17 cellular contexts compared by ENCODE assay signal in genomic region chr7:123075838-123076462, GRCh38.
DNase-seq lines count a peak whose midpoint lies in the region; ATAC-seq and TF ChIP-seq lines count a peak whose summit lies in the region.
"Had no signal": no experiment of that assay in that cellular context is flagged by ENCODE, and none has a peak within 500 bp of the region (broad histone marks: within the 10 kb centered on the region; RNA-seq: fewer than 3 reads in every experiment).

No MANE protein-coding gene starts in this region.

- H2AFZ ChIP-seq in smooth muscle cell (ENCODE audit: low read depth): peak overlapping the region; percentile 77

- no peak overlapping the region for H3K9ac ChIP-seq in smooth muscle cell (ENCODE audit: low read depth)

- TF ChIP-seq CTCF in smooth muscle cell (IDR thresholded peaks at IDR 0.05; ENCODE audit: borderline replicate concordance, insufficient read depth, poor library complexity, severe bottlenecking) (no peak), body of pancreas (IDR thresholded peaks at IDR 0.05) (no peak)

- H3K9me3 ChIP-seq in smooth muscle cell (replicated peaks; ENCODE audit: low read depth): no peaks in the 10 kb centered on the region
- H3K9me3 ChIP-seq in body of pancreas: no peaks in the 10 kb centered on the region
- H3K9me3 ChIP-seq: Caco-2 had no signal

- WGBS in smooth muscle cell (ENCODE audit: low lambda C conversion rate): 6% methylated on average over 4 of the region's 4 CpGs
- WGBS in body of pancreas, 2 donors: 12 to 18% methylated on average over 4 of the region's 4 CpGs

- H3K79me2 ChIP-seq in smooth muscle cell (ENCODE audit: low read depth): no peaks in the 10 kb centered on the region

- no peak for TF ChIP-seq POLR2A in body of pancreas (IDR thresholded peaks at IDR 0.05)

- peak; percentile 84 for ATAC-seq in GM19395 (IDR thresholded peaks at IDR 0.05; ENCODE audit: unreplicated experiment)
- ATAC-seq in HG02938 (IDR thresholded peaks at IDR 0.05; ENCODE audit: unreplicated experiment): peak; percentile 79
- no peak for ATAC-seq in body of pancreas
- ATAC-seq: Panc1 had no signal

- H3K36me3 ChIP-seq in smooth muscle cell (ENCODE audit: low read depth) (no peaks in the 10 kb centered on the region), body of pancreas (replicated peaks in 1 of 2; ENCODE audit: insufficient read depth in 1 of 2, low read depth in 2 of 2) (no peaks in the 10 kb centered on the region)

- no peak overlapping the region for H3K4me3 ChIP-seq in smooth muscle cell
- no peak overlapping the region for H3K4me3 ChIP-seq in body of pancreas

- peaks cover 17% of the 10 kb centered on the region for H3F3A ChIP-seq in smooth muscle cell (ENCODE audit: low read depth)

- DNase-seq in OCI-M1 (lab: John Stamatoyannopoulos, UW) (peak; percentile 61), smooth muscle cell (lab: John Stamatoyannopoulos, UW; ENCODE audit: unreplicated experiment) (no peak), kidney tubule cell (ENCODE audit: low spot score) (no peak), NCI-H2081 treated with DMSO at 0.1 percent for 48 hours (lab: John Stamatoyannopoulos, UW) (no peak), body of pancreas (no peak), NCI-H146 (lab: John Stamatoyannopoulos, UW) (no peak)
- DNase-seq: activated CD4-positive, alpha-beta T cell treated with anti-CD3 and anti-CD28 coated beads for 4 hours; activated gamma-delta T cell treated with Interleukin-2 at 50 U/mL for 16 hours; Caco-2; GOT3; NCI-H2029 treated with DMSO at 0.1 percent for 48 hours; NCI-H524; stimulated activated CD4-positive, alpha-beta T cell treated with anti-CD3 and anti-CD28 coated beads, Interleukin-12 subunit alpha, Interleukin-12 subunit beta, amount 100 ng/mL, for 4 hours; stimulated activated naive CD4-positive, alpha-beta T cell had no signal

- H4K20me1 ChIP-seq in smooth muscle cell (ENCODE audit: low read depth): no peaks in the 10 kb centered on the region

- H3K4me2 ChIP-seq in smooth muscle cell: peak overlapping the region; percentile 11

- intact Hi-C loops in body of pancreas (cut with DNase I): no loop called here

- H3K27ac ChIP-seq in smooth muscle cell (ENCODE audit: low read depth): no peak overlapping the region
- no peak overlapping the region for H3K27ac ChIP-seq in body of pancreas

- H3K4me1 ChIP-seq in smooth muscle cell (ENCODE audit: low read depth) (peaks cover 9% of the 10 kb centered on the region), body of pancreas (no peaks in the 10 kb centered on the region)
- H3K4me1 ChIP-seq: Caco-2 had no signal

- H3K27me3 ChIP-seq in smooth muscle cell (ENCODE audit: low read depth): no peaks in the 10 kb centered on the region
- no peaks in the 10 kb centered on the region for H3K27me3 ChIP-seq in body of pancreas
